18 cellular contexts compared by ENCODE assay signal in genomic region chr3:148221303-148221702, GRCh38.
DNase-seq lines count a peak whose midpoint lies in the region; ATAC-seq, FAIRE-seq and TF ChIP-seq lines count a peak whose summit lies in the region.
"Had no signal": no experiment of that assay in that cellular context is flagged by ENCODE, and none has a peak within 500 bp of the region (broad histone marks: within the 10 kb centered on the region; RNA-seq: fewer than 3 reads in every experiment).

No MANE protein-coding gene starts in this region.

- no peak overlapping the region for H3K27ac Mint-ChIP-seq in mesothelial cell of epicardium
- H3K27ac Mint-ChIP-seq: CD4-positive, alpha-beta T cell; T-cell had no signal

- no peak for FAIRE-seq in H1 (lab: Jason Lieb, UNC)

- no peak overlapping the region for H2BK5ac ChIP-seq in H1 (ENCODE audit: low read depth, low read length)

- WGBS in H1 (ENCODE audit: extremely low coverage in 1 of 2, insufficient coverage in 1 of 2, insufficient read length in 1 of 2, insufficient replicate concordance in 2 of 2, low coverage in 1 of 2, low lambda C conversion rate in 2 of 2, missing lambda C conversion rate in 1 of 2), 2 experiments: 82% methylated on average over 1 of the region's 1 CpG; no CpG with 5 or more reads in 1 of the 2 experiments
- WGBS in gastroesophageal sphincter (ENCODE audit: low coverage in 1 of 2), 2 donors: 61 to 67% methylated on average over 1 of the region's 1 CpG

- no peak overlapping the region for H3K4me2 ChIP-seq in H1 (ENCODE audit: insufficient read depth in 1 of 2, low read depth in 2 of 2, low read length in 2 of 2)

- H3K9me3 ChIP-seq in H1 (ENCODE audit: insufficient read depth in 2 of 2, low read depth in 1 of 2, low read length in 1 of 2): no peaks in the 10 kb centered on the region
- H3K9me3 ChIP-seq in gastroesophageal sphincter: no peaks in the 10 kb centered on the region
- H3K9me3 ChIP-seq: BE2C had no signal

- peak; percentile 4 for DNase-seq in NB4 (ENCODE audit: low read depth)
- no peak for DNase-seq in H1 (ENCODE audit: low read depth in 1 of 2, low spot score in 2 of 2)
- no peak for DNase-seq in mesothelial cell of epicardium (ENCODE audit: low spot score in 2 of 2, unreplicated experiment in 2 of 2)
- DNase-seq in KBM-7: no peak
- DNase-seq: BE2C; Calu3; CD4-positive, alpha-beta T cell; DMS53; HCEC 1CT; NCI-H1105 treated with DMSO at 0.1 percent for 48 hours; NCI-H1694 treated with DMSO at 0.1 percent for 48 hours; NCI-H526 treated with DMSO at 0.1 percent for 48 hours; T-cell; T-helper 9 cell had no signal

- no peak overlapping the region for H3K18ac ChIP-seq in H1 (ENCODE audit: extremely low read depth, low read length)

- no peak overlapping the region for H2AK5ac ChIP-seq in H1 (ENCODE audit: low read depth, low read length)

- no peak for TF ChIP-seq RAD21 in H1 (IDR thresholded peaks at IDR 0.05 in 1 of 2, conservative IDR thresholded peaks at IDR 0.05 in 1 of 2; ENCODE audit: low read depth in 2 of 2, low read length in 2 of 2)

- no peak overlapping the region for H2BK12ac ChIP-seq in H1 (ENCODE audit: low read depth, low read length)

- H3K14ac ChIP-seq in H1 (ENCODE audit: insufficient read length): no peak overlapping the region

- CTCF ChIA-PET in H1 (lab: Charles Lee; ENCODE audit: partially characterized antibody): interaction anchor here (1.7 kb wide), 1 partner anchor 18 kb away, joined by 9 read pairs; no protein-coding TSS in a partner anchor

- no peaks in the 10 kb centered on the region for H3K23me2 ChIP-seq in H1 (ENCODE audit: low read depth, low read length)

- no peaks in the 10 kb centered on the region for H3K4me1 ChIP-seq in H1 (replicated peaks in 1 of 4; ENCODE audit: control insufficient read depth in 3 of 4, insufficient read depth in 4 of 4, low read length in 3 of 4)
- H3K4me1 ChIP-seq in gastroesophageal sphincter: no peaks in the 10 kb centered on the region
- H3K4me1 ChIP-seq: BE2C had no signal

- TF ChIP-seq POLR2A in NB4 (IDR thresholded peaks at IDR 0.05; ENCODE audit: extremely low read depth, insufficient read length) (no peak), H1 (IDR thresholded peaks at IDR 0.05; ENCODE audit: control extremely low read depth in 1 of 2, low read depth in 2 of 2, low read length in 2 of 2) (no peak), gastroesophageal sphincter (IDR thresholded peaks at IDR 0.05) (no peak)

- in situ Hi-C loops in KBM-7 (cut with MboI; ENCODE audit: low pct_unique_long_range_greater_than_20kb, low sequenced_read_pairs): no loop called here

- H4K91ac ChIP-seq in H1 (replicated peaks; ENCODE audit: insufficient read length, low read length): no peak overlapping the region

- no peaks in the 10 kb centered on the region for H3K79me2 ChIP-seq in H1 (ENCODE audit: control insufficient read depth in 1 of 2, insufficient read depth in 2 of 2, low read length in 2 of 2)

- no peak overlapping the region for H2BK20ac ChIP-seq in H1 (ENCODE audit: low read length)

- peaks cover 5% of the 10 kb centered on the region for H3K4me1 Mint-ChIP-seq in mesothelial cell of epicardium
- H3K4me1 Mint-ChIP-seq: T-cell had no signal

- POLR2A ChIA-PET in H1 (lab: Charles Lee; ENCODE audit: partially characterized antibody): no interaction called here

- H3K9me3 Mint-ChIP-seq in mesothelial cell of epicardium: no peaks in the 10 kb centered on the region
- H3K9me3 Mint-ChIP-seq: CD4-positive, alpha-beta T cell had no signal

- no peak overlapping the region for H3K56ac ChIP-seq in H1 (replicated peaks; ENCODE audit: insufficient read length, low read depth, low read length)

- no peak overlapping the region for H3K4ac ChIP-seq in H1 (replicated peaks; ENCODE audit: insufficient read length, low read depth, low read length)

- no peaks in the 10 kb centered on the region for H4K20me1 ChIP-seq in H1 (replicated peaks in 1 of 2; ENCODE audit: control insufficient read depth in 1 of 2, insufficient read depth in 2 of 2, low read length in 2 of 2)

- H3K79me1 ChIP-seq in H1 (ENCODE audit: low read depth, low read length): no peaks in the 10 kb centered on the region

- no peak overlapping the region for H4K8ac ChIP-seq in H1 (ENCODE audit: extremely low read depth, insufficient read depth, low read length)

- no peaks in the 10 kb centered on the region for H3K27me3 Mint-ChIP-seq in mesothelial cell of epicardium (ENCODE audit: low read depth)
- H3K27me3 Mint-ChIP-seq: CD4-positive, alpha-beta T cell; T-cell had no signal

- peak overlapping the region; percentile 36; the same call in 1 of the 2 replicates for H2AFZ ChIP-seq in H1 (ENCODE audit: low read length)

- TF ChIP-seq EP300 in H1 (IDR thresholded peaks at IDR 0.05; ENCODE audit: borderline replicate concordance in 1 of 2, low read depth in 2 of 2, low read length in 2 of 2) (no peak), gastroesophageal sphincter (IDR thresholded peaks at IDR 0.05) (no peak)

- no peak for TF ChIP-seq CTCF in NB4 (IDR thresholded peaks at IDR 0.05; ENCODE audit: low read depth, low read length)
- TF ChIP-seq CTCF in H1 (IDR thresholded peaks at IDR 0.05; ENCODE audit: control extremely low read depth in 1 of 3, insufficient read depth in 1 of 3, low read depth in 1 of 3, low read length in 3 of 3): no peak
- no peak for TF ChIP-seq CTCF in mesothelial cell of epicardium (IDR thresholded peaks at IDR 0.05; ENCODE audit: unreplicated experiment)
- no peak for TF ChIP-seq CTCF in gastroesophageal sphincter (IDR thresholded peaks at IDR 0.05)

- no peaks in the 10 kb centered on the region for H3K36me3 Mint-ChIP-seq in mesothelial cell of epicardium
- H3K36me3 Mint-ChIP-seq: T-cell had no signal

- H3K36me3 ChIP-seq in H1 (ENCODE audit: control insufficient read depth in 2 of 4, insufficient read depth in 4 of 4, low read length in 3 of 4) (no peaks in the 10 kb centered on the region), gastroesophageal sphincter (no peaks in the 10 kb centered on the region)
- H3K36me3 ChIP-seq: BE2C had no signal

- H4K5ac ChIP-seq in H1 (ENCODE audit: insufficient read length, low read depth, low read length): no peak overlapping the region

- peak; percentile 54 for ATAC-seq in GM18498 (IDR thresholded peaks at IDR 0.05; ENCODE audit: unreplicated experiment)
- ATAC-seq in GM19324 (IDR thresholded peaks at IDR 0.05; ENCODE audit: low FRiP score, unreplicated experiment): peak; percentile 60
- ATAC-seq in gastroesophageal sphincter: no peak
- ATAC-seq: Panc1, T-cell had no signal

- no peak overlapping the region for H3K9ac ChIP-seq in H1 (replicated peaks in 1 of 4; ENCODE audit: extremely low read depth in 1 of 4, low read depth in 3 of 4, low read length in 3 of 4)

- H3K27me3 ChIP-seq in H1 (replicated peaks in 1 of 4; ENCODE audit: control insufficient read depth in 3 of 4, extremely low read depth in 1 of 4, insufficient read depth in 3 of 4, low read length in 3 of 4) (no peaks in the 10 kb centered on the region), gastroesophageal sphincter (no peaks in the 10 kb centered on the region)
- H3K27me3 ChIP-seq: BE2C had no signal

- H3K27ac ChIP-seq in H1 (ENCODE audit: low read depth, low read length): no peak overlapping the region
- H3K27ac ChIP-seq in gastroesophageal sphincter: no peak overlapping the region

- H3K23ac ChIP-seq in H1 (ENCODE audit: insufficient read length): no peak overlapping the region

- no peak overlapping the region for H3K4me3 Mint-ChIP-seq in mesothelial cell of epicardium
- H3K4me3 Mint-ChIP-seq: CD4-positive, alpha-beta T cell; T-cell had no signal

- no peak overlapping the region for H2BK120ac ChIP-seq in H1 (replicated peaks; ENCODE audit: low read depth, low read length)

- H2BK15ac ChIP-seq in H1 (ENCODE audit: low read length): no peak overlapping the region

- H3K4me3 ChIP-seq in NB4 (ENCODE audit: low read depth, low read length): no peak overlapping the region
- no peak overlapping the region for H3K4me3 ChIP-seq in H1 (ENCODE audit: extremely low read depth in 1 of 4, insufficient read depth in 2 of 4, low read depth in 3 of 4, low read length in 4 of 4)
- H3K4me3 ChIP-seq in gastroesophageal sphincter: no peak overlapping the region

TF ChIP-seq in H1, 55 proteins besides CTCF, POLR2A, EP300 and RAD21:
- no peak for TF ChIP-seq KDM4A (IDR thresholded peaks at IDR 0.05; ENCODE audit: low read depth, low read length, severe bottlenecking)
- TF ChIP-seq EGR1 (IDR thresholded peaks at IDR 0.05; ENCODE audit: borderline replicate concordance, low read depth, low read length): no peak
- no peak for TF ChIP-seq SP4 (IDR thresholded peaks at IDR 0.05; ENCODE audit: low read length)
- TF ChIP-seq TEAD4 (IDR thresholded peaks at IDR 0.05; ENCODE audit: low read depth, low read length): no peak
- TF ChIP-seq KDM5A (IDR thresholded peaks at IDR 0.05; ENCODE audit: low read length): no peak
- TF ChIP-seq SIRT6 (IDR thresholded peaks at IDR 0.05; ENCODE audit: low read length): no peak
- TF ChIP-seq GTF2F1 (IDR thresholded peaks at IDR 0.05; ENCODE audit: borderline replicate concordance, low read depth, low read length): no peak
- no peak for TF ChIP-seq CHD2 (IDR thresholded peaks at IDR 0.05; ENCODE audit: low read length)
- TF ChIP-seq RBBP5 (IDR thresholded peaks at IDR 0.05; ENCODE audit: borderline replicate concordance, low read depth, low read length): no peak
- no peak for TF ChIP-seq GABPA (IDR thresholded peaks at IDR 0.05; ENCODE audit: borderline replicate concordance, insufficient read depth, low read length)
- TF ChIP-seq POU5F1 (IDR thresholded peaks at IDR 0.05; ENCODE audit: low read depth, low read length): no peak
- no peak for TF ChIP-seq SP1 (IDR thresholded peaks at IDR 0.05; ENCODE audit: low read depth, low read length)
- TF ChIP-seq NRF1 (IDR thresholded peaks at IDR 0.05; ENCODE audit: low read depth, low read length): no peak
- no peak for TF ChIP-seq TCF12 (IDR thresholded peaks at IDR 0.05; ENCODE audit: low read depth, low read length)
- TF ChIP-seq BACH1 (IDR thresholded peaks at IDR 0.05; ENCODE audit: low read length): no peak
- no peak for TF ChIP-seq KDM1A (IDR thresholded peaks at IDR 0.05; ENCODE audit: borderline replicate concordance, low read length)
- TF ChIP-seq ASH2L (IDR thresholded peaks at IDR 0.05; ENCODE audit: low read length): no peak
- TF ChIP-seq SRF (IDR thresholded peaks at IDR 0.05; ENCODE audit: low read depth, low read length): no peak
- no peak for TF ChIP-seq SIN3A (conservative IDR thresholded peaks at IDR 0.05 in 1 of 2, IDR thresholded peaks at IDR 0.05 in 1 of 2; ENCODE audit: low read depth in 1 of 2, low read length in 2 of 2)
- TF ChIP-seq CBX8 (IDR thresholded peaks at IDR 0.05; ENCODE audit: borderline replicate concordance, low read depth, low read length): no peak
